Comparison of ENCODE assay signal across 3 cellular contexts in genomic region chr13:50438351-50438750, GRCh38.
TF ChIP-seq lines count a peak whose summit lies in the region.

No MANE protein-coding gene starts in this region.

TF ChIP-seq in GM23338, 12 proteins besides CTCF, POLR2A, EP300 and RAD21 (continued from another document):
- no peak for TF ChIP-seq STAT1 (IDR thresholded peaks at IDR 0.05; ENCODE audit: unreplicated experiment)
- no peak for TF ChIP-seq ZNF114 (CRISPR knock-in tag; IDR thresholded peaks at IDR 0.05)
- no peak for TF ChIP-seq ZNF331 (CRISPR knock-in tag; IDR thresholded peaks at IDR 0.05; ENCODE audit: low read depth)

TF ChIP-seq in HCT116, 20 proteins besides CTCF, POLR2A, EP300 and RAD21 (continued from another document):
- TF ChIP-seq, protein P1, sequence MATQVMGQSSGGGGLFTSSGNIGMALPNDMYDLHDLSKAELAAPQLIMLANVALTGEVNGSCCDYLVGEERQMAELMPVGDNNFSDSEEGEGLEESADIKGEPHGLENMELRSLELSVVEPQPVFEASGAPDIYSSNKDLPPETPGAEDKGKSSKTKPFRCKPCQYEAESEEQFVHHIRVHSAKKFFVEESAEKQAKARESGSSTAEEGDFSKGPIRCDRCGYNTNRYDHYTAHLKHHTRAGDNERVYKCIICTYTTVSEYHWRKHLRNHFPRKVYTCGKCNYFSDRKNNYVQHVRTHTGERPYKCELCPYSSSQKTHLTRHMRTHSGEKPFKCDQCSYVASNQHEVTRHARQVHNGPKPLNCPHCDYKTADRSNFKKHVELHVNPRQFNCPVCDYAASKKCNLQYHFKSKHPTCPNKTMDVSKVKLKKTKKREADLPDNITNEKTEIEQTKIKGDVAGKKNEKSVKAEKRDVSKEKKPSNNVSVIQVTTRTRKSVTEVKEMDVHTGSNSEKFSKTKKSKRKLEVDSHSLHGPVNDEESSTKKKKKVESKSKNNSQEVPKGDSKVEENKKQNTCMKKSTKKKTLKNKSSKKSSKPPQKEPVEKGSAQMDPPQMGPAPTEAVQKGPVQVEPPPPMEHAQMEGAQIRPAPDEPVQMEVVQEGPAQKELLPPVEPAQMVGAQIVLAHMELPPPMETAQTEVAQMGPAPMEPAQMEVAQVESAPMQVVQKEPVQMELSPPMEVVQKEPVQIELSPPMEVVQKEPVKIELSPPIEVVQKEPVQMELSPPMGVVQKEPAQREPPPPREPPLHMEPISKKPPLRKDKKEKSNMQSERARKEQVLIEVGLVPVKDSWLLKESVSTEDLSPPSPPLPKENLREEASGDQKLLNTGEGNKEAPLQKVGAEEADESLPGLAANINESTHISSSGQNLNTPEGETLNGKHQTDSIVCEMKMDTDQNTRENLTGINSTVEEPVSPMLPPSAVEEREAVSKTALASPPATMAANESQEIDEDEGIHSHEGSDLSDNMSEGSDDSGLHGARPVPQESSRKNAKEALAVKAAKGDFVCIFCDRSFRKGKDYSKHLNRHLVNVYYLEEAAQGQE (IDR thresholded peaks at IDR 0.05; ENCODE audit: low read depth): no peak
- TF ChIP-seq FOSL1 (IDR thresholded peaks at IDR 0.05; ENCODE audit: low read depth): no peak
- no peak for TF ChIP-seq JUND (IDR thresholded peaks at IDR 0.05)
- no peak for TF ChIP-seq POLR2AphosphoS5 (IDR thresholded peaks at IDR 0.05; ENCODE audit: low read depth, low read length)
- no peak for TF ChIP-seq CBX3 (IDR thresholded peaks at IDR 0.05; ENCODE audit: low read depth)
- no peak for TF ChIP-seq CEBPB (IDR thresholded peaks at IDR 0.05; ENCODE audit: low read depth)
- no peak for TF ChIP-seq ZFX (IDR thresholded peaks at IDR 0.05)
- TF ChIP-seq EZH2phosphoT487 (IDR thresholded peaks at IDR 0.05; ENCODE audit: borderline replicate concordance): no peak
- TF ChIP-seq, protein P2, sequence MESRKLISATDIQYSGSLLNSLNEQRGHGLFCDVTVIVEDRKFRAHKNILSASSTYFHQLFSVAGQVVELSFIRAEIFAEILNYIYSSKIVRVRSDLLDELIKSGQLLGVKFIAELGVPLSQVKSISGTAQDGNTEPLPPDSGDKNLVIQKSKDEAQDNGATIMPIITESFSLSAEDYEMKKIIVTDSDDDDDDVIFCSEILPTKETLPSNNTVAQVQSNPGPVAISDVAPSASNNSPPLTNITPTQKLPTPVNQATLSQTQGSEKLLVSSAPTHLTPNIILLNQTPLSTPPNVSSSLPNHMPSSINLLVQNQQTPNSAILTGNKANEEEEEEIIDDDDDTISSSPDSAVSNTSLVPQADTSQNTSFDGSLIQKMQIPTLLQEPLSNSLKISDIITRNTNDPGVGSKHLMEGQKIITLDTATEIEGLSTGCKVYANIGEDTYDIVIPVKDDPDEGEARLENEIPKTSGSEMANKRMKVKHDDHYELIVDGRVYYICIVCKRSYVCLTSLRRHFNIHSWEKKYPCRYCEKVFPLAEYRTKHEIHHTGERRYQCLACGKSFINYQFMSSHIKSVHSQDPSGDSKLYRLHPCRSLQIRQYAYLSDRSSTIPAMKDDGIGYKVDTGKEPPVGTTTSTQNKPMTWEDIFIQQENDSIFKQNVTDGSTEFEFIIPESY (IDR thresholded peaks at IDR 0.05; ENCODE audit: extremely low read depth, insufficient replicate concordance, low read length): no peak
- no peak for TF ChIP-seq YY1 (IDR thresholded peaks at IDR 0.05; ENCODE audit: extremely low read depth, insufficient replicate concordance, low read depth, low read length)
- no peak for TF ChIP-seq EGR1 (IDR thresholded peaks at IDR 0.05; ENCODE audit: low read depth)
- TF ChIP-seq, protein P3, sequence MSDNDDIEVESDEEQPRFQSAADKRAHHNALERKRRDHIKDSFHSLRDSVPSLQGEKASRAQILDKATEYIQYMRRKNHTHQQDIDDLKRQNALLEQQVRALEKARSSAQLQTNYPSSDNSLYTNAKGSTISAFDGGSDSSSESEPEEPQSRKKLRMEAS (IDR thresholded peaks at IDR 0.05): no peak
- TF ChIP-seq SRF (IDR thresholded peaks at IDR 0.05; ENCODE audit: low read depth): no peak
- no peak for TF ChIP-seq EZH2 (IDR thresholded peaks at IDR 0.05)

TF ChIP-seq in GM12891, 5 proteins besides CTCF, POLR2A, EP300 and RAD21 (continued from another document):
- TF ChIP-seq POU2F2 (IDR thresholded peaks at IDR 0.05; ENCODE audit: low read depth, low read length) (no peak), TAF1 (IDR thresholded peaks at IDR 0.05; ENCODE audit: low read depth, low read length) (no peak)
